ENCODE assay signal across 7 cellular contexts in genomic region chr10:42781893-42782445, GRCh38. TPM values are rescaled to one million over a fixed set of nuclear protein-coding genes. Genes with fewer than 3 reads are reported as not detected.
DNase-seq lines count a peak whose midpoint lies in the region; ATAC-seq and TF ChIP-seq lines count a peak whose summit lies in the region.

No MANE protein-coding gene starts in this region.

- peaks cover 5% of the 10 kb centered on the region for H3K4me1 Mint-ChIP-seq in type B pancreatic cell (ENCODE audit: unreplicated experiment)

- no peak for TF ChIP-seq POLR2A in lower leg skin (IDR thresholded peaks at IDR 0.05)

- dilution Hi-C loops in mammary epithelial cell (cut with HindIII; ENCODE audit: low sequenced_read_pairs) = no loop called here

- peak overlapping the region; percentile 97 for H3K4me3 Mint-ChIP-seq in type B pancreatic cell

- H3K4me2 ChIP-seq in Karpas-422 (ENCODE audit: low read depth, low read length, poor library complexity, severe bottlenecking) (peak overlapping the region; percentile 81), mammary epithelial cell (ENCODE audit: insufficient read depth, low read depth, low read length) (peak overlapping the region; percentile 89)

- H4K20me1 ChIP-seq in Karpas-422 (ENCODE audit: insufficient read depth, low read depth, low read length) (peaks cover 9% of the 10 kb centered on the region), mammary epithelial cell (ENCODE audit: insufficient read depth, low read length) (no peaks in the 10 kb centered on the region)

- H3K79me2 ChIP-seq in Karpas-422 (ENCODE audit: low read length) (peaks cover 32% of the 10 kb centered on the region), mammary epithelial cell (ENCODE audit: insufficient read depth, low read length) (peaks cover 36% of the 10 kb centered on the region)

- H3K9me3 ChIP-seq in Karpas-422 (ENCODE audit: low read length) (no peaks in the 10 kb centered on the region), mammary epithelial cell (replicated peaks; ENCODE audit: insufficient read depth, low read length) (no peaks in the 10 kb centered on the region)

- H3K36me3 ChIP-seq in Karpas-422 (ENCODE audit: insufficient read depth, low read length) (peaks cover 12% of the 10 kb centered on the region; the same call in 1 of the 2 replicates), mammary epithelial cell (ENCODE audit: insufficient read depth, low read length) (peaks cover 16% of the 10 kb centered on the region)

- no peak for TF ChIP-seq CTCF in mammary epithelial cell (conservative IDR thresholded peaks at IDR 0.05 in 1 of 2, IDR thresholded peaks at IDR 0.05 in 1 of 2; ENCODE audit: extremely low read depth in 1 of 2, insufficient read depth in 1 of 2, low read depth in 1 of 2, low read length in 2 of 2)
- TF ChIP-seq CTCF in lower leg skin (IDR thresholded peaks at IDR 0.05) = no peak
- TF ChIP-seq CTCF in type B pancreatic cell (conservative IDR thresholded peaks at IDR 0.05) = no peak

- intact Hi-C loops in mammary epithelial cell (cut with micrococcal nuclease) (loop anchor here (1.0 kb wide), 5 partner anchors 22 to 323 kb away; partner anchors contain the start of gene ZNF33B), lower leg skin (cut with DNase I; ENCODE audit: low total_unique reads) (no loop called here)

- H3K27ac Mint-ChIP-seq in type B pancreatic cell = peak overlapping the region; percentile 96

- no peaks in the 10 kb centered on the region for H3K27me3 ChIP-seq in Karpas-422 (ENCODE audit: low read length)
- H3K27me3 ChIP-seq in mammary epithelial cell (ENCODE audit: insufficient read depth, low read length) = no peaks in the 10 kb centered on the region

- peak overlapping the region; percentile 92 for H3K4me3 ChIP-seq in Karpas-422 (ENCODE audit: low read length)
- H3K4me3 ChIP-seq in mammary epithelial cell (replicated peaks in 1 of 3; ENCODE audit: insufficient read depth in 1 of 3, low read depth in 2 of 3, low read length in 3 of 3) = peak overlapping the region; percentile 55 to 84 (median 80)
- H3K4me3 ChIP-seq in lower leg skin (ENCODE audit: low read depth, poor library complexity, severe bottlenecking) = peak overlapping the region; percentile 58

- BruUV-seq in mammary epithelial cell (replicated peaks; lab: Mats Ljungman, UMichigan) = TSS peak; percentile 64

- H3K9me2 ChIP-seq in Karpas-422 (replicated peaks; ENCODE audit: insufficient read depth, low read length) = no peaks in the 10 kb centered on the region; the same call in 1 of the 2 replicates

- peak overlapping the region; percentile 91 for H3K9ac ChIP-seq in Karpas-422 (ENCODE audit: low read length)
- peak overlapping the region; percentile 85 for H3K9ac ChIP-seq in mammary epithelial cell (ENCODE audit: insufficient read depth, low read length)

- H3K36me3 Mint-ChIP-seq in type B pancreatic cell = peaks cover 4% of the 10 kb centered on the region

- peak overlapping the region; percentile 98 for H2AFZ ChIP-seq in Karpas-422 (ENCODE audit: low read length)
- peak overlapping the region; percentile 96 for H2AFZ ChIP-seq in mammary epithelial cell (ENCODE audit: low read depth, low read length)

- no peak for DNase-seq in Karpas-422
- no peak for DNase-seq in mammary epithelial cell
- DNase-seq in lower leg skin (ENCODE audit: low spot score in 2 of 2) = no peak
- no peak for DNase-seq in type B pancreatic cell (ENCODE audit: extremely low spot score, unreplicated experiment)
- no peak for DNase-seq in SKM-1 treated with dmso at 0.1 percent for 144 hours (lab: John Stamatoyannopoulos, UW; ENCODE audit: unreplicated experiment)
- DNase-seq in retina = no peak

- CTCF ChIA-PET in mammary epithelial cell (lab: Charles Lee; ENCODE audit: low non-redundant PET) = no interaction called here

- ATAC-seq in GM19023 (IDR thresholded peaks at IDR 0.05; ENCODE audit: unreplicated experiment) = peak; percentile 7

- in situ Hi-C loops in mammary epithelial cell (cut with MboI; ENCODE audit: low sequenced_read_pairs in 2 of 2) = no loop called here

- WGBS in mammary epithelial cell (ENCODE audit: low coverage, missing lambda C conversion rate) = 8% methylated on average over 13 of the region's 18 CpGs
- 23 to 30% methylated on average over 18 of the region's 18 CpGs for WGBS in lower leg skin, 2 donors

- H3K9me3 Mint-ChIP-seq in type B pancreatic cell = no peaks in the 10 kb centered on the region

- H3K27ac ChIP-seq in Karpas-422 (ENCODE audit: low read length) (peak overlapping the region; percentile 64), mammary epithelial cell (ENCODE audit: insufficient read depth, low read depth, low read length) (peak overlapping the region; percentile 84)

- H3K4me1 ChIP-seq in Karpas-422 (ENCODE audit: low read length) (peaks cover 20% of the 10 kb centered on the region), mammary epithelial cell (ENCODE audit: insufficient read depth, low read length) (peaks cover 8% of the 10 kb centered on the region)

- H3K27me3 Mint-ChIP-seq in type B pancreatic cell = peaks cover 27% of the 10 kb centered on the region

RNA-seq across cellular contexts. Expression of gene BMS1, which starts 0.6 kb away (rescaled TPM):
- 9.7 and 12.1 TPM in 2 replicates for total RNA-seq in Karpas-422 (2014; rRNA removed; shearing (Covaris generic); ENCODE audit: low replicate concordance)
- total RNA-seq in mammary epithelial cell = 10 to 100 TPM; 14.3 to 23.5 TPM
- polyA plus RNA-seq in mammary epithelial cell = 5.4 TPM
- polyA minus RNA-seq in mammary epithelial cell = 19.8 TPM
- 10 to 100 TPM; 13.4 to 17.7 (median 17.2) TPM for total RNA-seq in lower leg skin
- total RNA-seq in type B pancreatic cell (ENCODE audit: low replicate concordance) = 20.9 and 21.8 TPM in 2 replicates
